28 cellular contexts compared by ENCODE assay signal in genomic region chr15:31419820-31420219, GRCh38.
"Had no signal": no experiment of that assay in that cellular context is flagged by ENCODE, and none has a peak within 500 bp of the region (broad histone marks: within the 10 kb centered on the region; RNA-seq: fewer than 3 reads in every experiment).

No MANE protein-coding gene starts in this region.

- H3K9me3 ChIP-seq: suprapubic skin, testis, thyroid gland, uterus had no signal

- H3K4me1 Mint-ChIP-seq: stimulated activated effector memory CD8-positive, alpha-beta T cell treated with anti-CD3 and anti-CD28 coated beads, Interleukin-12 subunit alpha, Interleukin-12 subunit beta, amount 100 ng/mL, for 72 hours; stimulated activated memory B cell treated with anti-CD40 and anti-IgM and Interleukin-4, amounts not matched to agents 10 μg/mL and 1 μg/mL and 100 μg/mL, for 72 hours; stimulated activated naive B cell treated with anti-CD40 and anti-IgM and Interleukin-4, amounts not matched to agents 10 μg/mL and 1 μg/mL and 100 μg/mL, for 72 hours; stimulated activated naive CD8-positive, alpha-beta T cell treated with anti-CD3 and anti-CD28 coated beads, Interleukin-15, amount 100 ng/mL, for 72 hours had no signal

- H3K4me1 ChIP-seq: stomach, suprapubic skin, testis, thyroid gland, tibial artery, tibial nerve, transverse colon, upper lobe of left lung, upper lobe of right lung, uterus, vagina had no signal

- H3K4me3 ChIP-seq: stomach, suprapubic skin, testis, thoracic aorta, thyroid gland, tibial artery, tibial nerve, transverse colon, upper lobe of left lung, upper lobe of right lung, uterus, vagina had no signal

- H3K36me3 ChIP-seq: stomach, suprapubic skin, thoracic aorta, thyroid gland, tibial artery, tibial nerve, transverse colon, upper lobe of left lung, upper lobe of right lung, uterus, vagina had no signal

- H3K27ac Mint-ChIP-seq: stimulated activated effector memory CD8-positive, alpha-beta T cell treated with anti-CD3 and anti-CD28 coated beads, Interleukin-12 subunit alpha, Interleukin-12 subunit beta, amount 100 ng/mL, for 72 hours; stimulated activated naive B cell treated with anti-CD40 and anti-IgM and Interleukin-4, amounts not matched to agents 10 μg/mL and 1 μg/mL and 100 μg/mL, for 72 hours; stimulated activated naive CD8-positive, alpha-beta T cell treated with anti-CD3 and anti-CD28 coated beads, Interleukin-15, Interleukin-2, amounts not matched to agents 100 ng/mL and 50 ng/mL, for 24 hours; type B pancreatic cell had no signal

- H3K27me3 Mint-ChIP-seq: stimulated activated memory B cell treated with anti-CD40 and anti-IgM and Interleukin-4, amounts not matched to agents 10 μg/mL and 1 μg/mL and 100 μg/mL, for 72 hours; stimulated activated naive B cell treated with anti-CD40 and anti-IgM and Interleukin-4, amounts not matched to agents 10 μg/mL and 1 μg/mL and 100 μg/mL, for 72 hours; stimulated activated naive CD8-positive, alpha-beta T cell treated with anti-CD3 and anti-CD28 coated beads, Interleukin-15, amount 100 ng/mL, for 72 hours; stimulated activated naive CD8-positive, alpha-beta T cell treated with anti-CD3 and anti-CD28 coated beads, Interleukin-15, Interleukin-2, amounts not matched to agents 100 ng/mL and 50 ng/mL, for 24 hours had no signal

- H3K27ac ChIP-seq: stomach, suprapubic skin, testis, thoracic aorta, thyroid gland, tibial artery, tibial nerve, transverse colon, upper lobe of left lung, upper lobe of right lung, uterus, vagina had no signal

- H3K27me3 ChIP-seq: stomach, suprapubic skin, testis, thyroid gland, tibial artery, tibial nerve, transverse colon, upper lobe of left lung, upper lobe of right lung, uterus, vagina had no signal

- DNase-seq: stimulated activated CD4-positive, alpha-beta T cell treated with anti-CD3 and anti-CD28 coated beads, Interleukin-2, amount 100 ng/mL, for 48 hours; stimulated activated CD4-positive, alpha-beta T cell treated with anti-CD3 and anti-CD28 coated beads, Interleukin-4, amount 100 ng/mL, for 1 hour; stimulated activated CD4-positive, alpha-beta T cell treated with anti-CD3 and anti-CD28 coated beads, Interleukin-4, amount 100 ng/mL, for 24 hours; stimulated activated CD4-positive, alpha-beta T cell treated with anti-CD3 and anti-CD28 coated beads, Interleukin-4, amount 100 ng/mL, for 4 hours; stimulated activated CD8-positive, alpha-beta memory T cell treated with anti-CD3 and anti-CD28 coated beads, Interleukin-4, amount 100 ng/mL, for 48 hours; stimulated activated naive B cell treated with anti-CD40 and anti-IgM and Interleukin-4, amounts not matched to agents 10 μg/mL and 1 μg/mL and 100 μg/mL, for 72 hours; stimulated activated naive CD4-positive, alpha-beta T cell; stimulated activated naive CD4-positive, alpha-beta T cell treated with Interleukin-2 at 50 U/mL for 16 hours; stimulated activated naive CD8-positive, alpha-beta T cell treated with anti-CD3 and anti-CD28 coated beads, Interleukin-15, amount 100 ng/mL, for 72 hours; stimulated activated naive CD8-positive, alpha-beta T cell treated with anti-CD3 and anti-CD28 coated beads, Interleukin-15, Interleukin-2, amounts not matched to agents 100 U/mL and 50 U/mL, for 24 hours; stomach; substantia nigra; testis; thyroid gland; tibial artery; transverse colon; trophoblast cell; upper lobe of left lung; upper lobe of right lung; uterus had no signal

- H3K4me3 Mint-ChIP-seq: stimulated activated effector memory CD8-positive, alpha-beta T cell treated with anti-CD3 and anti-CD28 coated beads, Interleukin-12 subunit alpha, Interleukin-12 subunit beta, amount 100 ng/mL, for 72 hours; stimulated activated memory B cell treated with anti-CD40 and anti-IgM and Interleukin-4, amounts not matched to agents 10 μg/mL and 1 μg/mL and 100 μg/mL, for 72 hours; stimulated activated naive B cell treated with anti-CD40 and anti-IgM and Interleukin-4, amounts not matched to agents 10 μg/mL and 1 μg/mL and 100 μg/mL, for 72 hours; stimulated activated naive CD8-positive, alpha-beta T cell treated with anti-CD3 and anti-CD28 coated beads, Interleukin-15, amount 100 ng/mL, for 72 hours; stimulated activated naive CD8-positive, alpha-beta T cell treated with anti-CD3 and anti-CD28 coated beads, Interleukin-15, Interleukin-2, amounts not matched to agents 100 ng/mL and 50 ng/mL, for 24 hours; type B pancreatic cell had no signal

- H3K36me3 Mint-ChIP-seq: stimulated activated effector memory CD8-positive, alpha-beta T cell treated with anti-CD3 and anti-CD28 coated beads, Interleukin-12 subunit alpha, Interleukin-12 subunit beta, amount 100 ng/mL, for 72 hours; type B pancreatic cell had no signal
